Comparison of ENCODE assay signal across 8 cellular contexts in the genomic region with DNA sequence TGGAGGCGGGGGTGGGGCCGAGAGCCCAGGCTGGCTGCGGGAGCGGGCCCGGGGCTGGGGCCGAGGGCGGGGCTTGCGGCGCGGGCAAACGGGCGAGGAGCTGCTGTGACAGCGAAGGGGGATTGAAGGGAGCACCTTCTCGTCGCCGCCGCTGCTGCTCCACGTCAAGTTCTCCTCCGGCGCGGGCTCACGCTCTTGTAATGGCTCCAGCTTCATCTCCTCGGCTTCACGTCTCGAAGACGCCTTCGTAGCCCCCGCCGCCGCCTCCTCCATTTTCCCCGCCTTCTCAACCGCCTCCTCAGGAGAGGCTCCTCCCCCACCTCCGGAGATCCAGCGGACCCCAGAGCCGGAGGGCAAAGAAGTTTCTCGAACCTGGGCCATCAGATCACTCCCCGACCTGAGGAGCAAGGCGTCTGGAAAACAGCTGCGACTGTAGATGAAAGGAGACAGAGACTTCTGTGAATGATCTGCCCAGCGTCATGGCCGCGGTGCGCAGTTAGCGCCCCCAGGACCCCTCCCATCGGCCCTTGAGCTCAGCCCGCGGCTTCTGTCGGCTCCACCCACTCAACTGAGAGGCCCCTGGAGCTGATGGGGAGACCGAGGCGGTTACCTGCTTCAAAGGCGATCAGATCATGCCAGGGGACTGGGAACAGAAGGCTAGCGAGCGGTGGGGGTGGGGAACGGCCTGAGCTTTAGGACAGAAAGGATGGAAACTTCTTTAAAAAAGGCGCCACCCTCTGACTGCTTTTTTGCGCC. TPM values are rescaled to one million over a fixed set of nuclear protein-coding genes. Genes with fewer than 3 reads are reported as not detected.
A peak's percentile ranks its signal among the peaks of the same experiment; 100 is the strongest.
DNase-seq lines count a peak whose midpoint lies in the region; ATAC-seq lines count a peak whose summit lies in the region.

No MANE protein-coding gene starts in this region.

- H3K4me1 ChIP-seq in mononuclear cell (ENCODE audit: insufficient read depth, low read length): peaks cover 6% of the 10 kb centered on the region

- H3K9me3 Mint-ChIP-seq in effector memory CD8-positive, alpha-beta T cell: no peaks in the 10 kb centered on the region

- peaks cover 3 to 6% of the 10 kb centered on the region in 2 donors for H3K4me1 Mint-ChIP-seq in effector memory CD8-positive, alpha-beta T cell (ENCODE audit: low read depth in 2 of 2)

- DNase-seq in NCI-H1417 (lab: John Stamatoyannopoulos, UW) (peak in 2 of 3 experiments; percentile 68 to 69), NCI-H1417 treated with DMSO at 0.1 percent for 48 hours (lab: John Stamatoyannopoulos, UW) (no peak), NCI-H345 treated with DMSO at 0.1 percent for 48 hours (lab: John Stamatoyannopoulos, UW; ENCODE audit: unreplicated experiment) (peak; percentile 48)
- DNase-seq in activated CD8-positive, alpha-beta memory T cell treated with anti-CD3 and anti-CD28 coated beads for 24 hours: peak; percentile 82
- DNase-seq in effector memory CD8-positive, alpha-beta T cell: peak; percentile 49 to 62 (median 55)
- peak; percentile 60 for DNase-seq in stimulated activated CD8-positive, alpha-beta memory T cell treated with anti-CD3 and anti-CD28 coated beads, Interleukin-4, amount 100 ng/mL, for 48 hours

- H3K4me3 Mint-ChIP-seq in effector memory CD8-positive, alpha-beta T cell: peak overlapping the region; percentile 91 to 92

- H3K27ac Mint-ChIP-seq in effector memory CD8-positive, alpha-beta T cell: peak overlapping the region; percentile 90 to 97

- no peaks in the 10 kb centered on the region for H3K27me3 Mint-ChIP-seq in effector memory CD8-positive, alpha-beta T cell

- ATAC-seq in HG02885 (IDR thresholded peaks at IDR 0.05; ENCODE audit: poor library complexity, unreplicated experiment): peak; percentile 61
- peak; percentile 78 for ATAC-seq in effector memory CD8-positive, alpha-beta T cell (replicated peaks)

- H3K36me3 Mint-ChIP-seq in effector memory CD8-positive, alpha-beta T cell (ENCODE audit: insufficient read depth): peaks cover 3% of the 10 kb centered on the region

- no peaks in the 10 kb centered on the region for H3K27me3 ChIP-seq in mononuclear cell (ENCODE audit: insufficient read depth, low read length)

- no peaks in the 10 kb centered on the region for H3K9me3 ChIP-seq in mononuclear cell (ENCODE audit: low read depth, low read length)

- H3K4me3 ChIP-seq in mononuclear cell (ENCODE audit: low read length): peak overlapping the region; percentile 69

RNA-seq across cellular contexts. Expression of gene USP51, which starts 0.9 kb away (rescaled TPM):
- total RNA-seq in mononuclear cell: 3.3 TPM

RNA-seq across cellular contexts. Expression of gene MAGEH1, which starts 36.8 kb away (rescaled TPM):
- 21.3 TPM for total RNA-seq in mononuclear cell
